8 cellular contexts compared by ENCODE assay signal in the genomic region with DNA sequence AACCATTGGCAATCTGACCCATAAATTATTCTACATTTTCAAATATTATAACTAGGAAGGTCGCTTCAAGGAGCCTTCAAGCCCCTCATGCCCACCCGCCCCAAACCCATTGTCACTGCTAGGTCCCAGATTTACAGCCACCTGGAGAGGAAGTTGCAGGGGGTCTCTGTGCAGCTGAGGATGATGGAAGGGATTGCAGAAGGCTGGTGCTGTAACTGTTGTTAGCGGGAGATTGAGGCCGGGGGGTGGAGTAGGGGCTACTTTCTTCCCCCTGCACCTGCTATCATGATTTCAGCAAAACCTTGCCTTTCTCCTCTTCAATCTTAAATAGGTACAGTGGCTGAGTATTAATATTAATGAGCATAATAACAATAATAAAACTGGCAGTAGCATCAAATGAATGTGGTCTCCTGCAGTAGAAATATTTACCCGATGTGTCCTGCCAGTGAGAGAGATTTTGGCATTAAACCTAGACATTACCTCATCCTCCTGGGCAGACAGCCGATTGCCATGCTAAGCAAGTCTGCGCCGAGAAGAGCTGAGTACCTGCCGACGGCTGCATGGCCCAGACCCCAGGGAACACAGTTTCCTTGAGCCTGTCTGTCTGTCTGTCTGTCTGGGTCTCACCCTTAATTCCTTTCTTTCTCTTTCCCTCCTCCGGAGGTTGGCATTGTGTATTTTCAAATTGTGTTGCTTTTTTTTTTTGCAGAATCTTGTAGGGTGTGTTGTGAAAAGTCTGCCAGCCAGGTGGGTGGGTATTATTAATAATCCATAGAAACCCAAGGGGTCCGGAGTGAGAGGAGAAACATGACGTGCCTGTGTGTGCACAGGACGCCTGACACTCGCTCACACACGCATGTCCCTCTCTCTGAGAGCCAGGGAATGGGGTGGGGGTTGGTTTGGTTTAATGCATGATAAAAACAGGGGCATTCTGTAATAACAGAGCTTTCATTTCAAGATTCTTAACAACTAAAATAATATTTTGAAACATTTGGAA.
DNase-seq lines count a peak whose midpoint lies in the region; ATAC-seq, FAIRE-seq and TF ChIP-seq lines count a peak whose summit lies in the region.

No MANE protein-coding gene starts in this region.

- no peak for FAIRE-seq in H54 (lab: Jason Lieb, UNC)

- peak; percentile 50 for DNase-seq in H54 (ENCODE audit: insufficient read length, low spot score)
- DNase-seq in RPMI8226 = peak; percentile 59
- no peak for DNase-seq in Right ventricle myocardium inferior (ENCODE audit: missing footprints)
- DNase-seq in renal cortical epithelial cell (ENCODE audit: low read depth) = peak; percentile 64
- no peak for DNase-seq in SW 1271 (lab: John Stamatoyannopoulos, UW)

- no peak for TF ChIP-seq POLR2A in H54 (IDR thresholded peaks at IDR 0.05; ENCODE audit: low read depth, low read length)

- peak; percentile 88 for ATAC-seq in Right ventricle myocardium inferior
- ATAC-seq in HG03108 (IDR thresholded peaks at IDR 0.05; ENCODE audit: unreplicated experiment) = no peak
- no peak for ATAC-seq in GM21529 (IDR thresholded peaks at IDR 0.05; ENCODE audit: unreplicated experiment)
- no peak for ATAC-seq in GM21360 (IDR thresholded peaks at IDR 0.05; ENCODE audit: unreplicated experiment)

- intact Hi-C loops in Right ventricle myocardium inferior (cut with DNase I) = loop anchor here (5.0 kb wide), 1 partner anchor 84 kb away; no protein-coding TSS in a partner anchor

Comparison
In these comparisons a context has a peak if more than half of its experiments do, and no peak if none do; other contexts are left out.
1. DNase-seq: peak in H54 (single experiment), RPMI8226 (single experiment) and renal cortical epithelial cell (single experiment); none in Right ventricle myocardium inferior (single experiment) and SW 1271 (0 of 2).